ENCODE assay signal across 15 cellular contexts in the genomic region with DNA sequence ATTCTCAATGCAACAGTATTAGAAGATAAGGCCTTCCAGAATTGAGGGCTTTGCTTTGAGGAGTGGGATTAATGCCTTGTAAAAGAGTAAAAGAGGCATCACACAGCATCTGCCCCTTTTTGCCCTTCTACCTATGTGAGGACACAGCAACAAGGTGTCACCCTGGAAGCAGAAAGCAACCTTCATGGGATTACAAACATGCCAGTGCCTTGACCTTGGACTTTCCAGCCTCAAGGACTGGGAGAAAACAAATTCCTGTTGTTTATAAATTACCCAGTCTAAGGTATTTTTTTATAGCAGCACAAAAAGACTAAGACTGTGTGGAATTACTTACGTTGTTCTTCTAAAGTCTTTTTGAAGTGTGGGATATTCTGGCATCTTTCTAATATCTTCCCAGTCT.
DNase-seq lines count a peak whose midpoint lies in the region; ATAC-seq and TF ChIP-seq lines count a peak whose summit lies in the region.
"Had no signal": no experiment of that assay in that cellular context is flagged by ENCODE, and none has a peak within 500 bp of the region (broad histone marks: within the 10 kb centered on the region; RNA-seq: fewer than 3 reads in every experiment).

No MANE protein-coding gene starts in this region.

- intact Hi-C loops in left ventricle myocardium superior (cut with micrococcal nuclease) (no loop called here), Right ventricle myocardium superior (cut with DNase I) (no loop called here)

- H3K36me3 Mint-ChIP-seq in chondrocyte (ENCODE audit: low read depth) = peaks cover 9% of the 10 kb centered on the region

- peak; percentile 21 for ATAC-seq in left ventricle myocardium superior
- no peak for ATAC-seq in Right ventricle myocardium superior (ENCODE audit: poor library complexity)
- no peak for ATAC-seq in HG02678 (IDR thresholded peaks at IDR 0.05; ENCODE audit: unreplicated experiment)
- ATAC-seq: A549; CD8-positive, alpha-beta T cell had no signal

- no peak overlapping the region for H3K4me3 Mint-ChIP-seq in chondrocyte (ENCODE audit: unreplicated experiment)
- H3K4me3 Mint-ChIP-seq: CD14-positive monocyte; CD8-positive, alpha-beta T cell; HFFc6 had no signal

- H3K27ac Mint-ChIP-seq in chondrocyte (ENCODE audit: unreplicated experiment) = no peak overlapping the region
- H3K27ac Mint-ChIP-seq: CD8-positive, alpha-beta T cell; HFFc6 had no signal

- TF ChIP-seq CTCF in chondrocyte (IDR thresholded peaks at IDR 0.05) = no peak

- no peaks in the 10 kb centered on the region for H3K27me3 Mint-ChIP-seq in chondrocyte (ENCODE audit: low read depth)

- no peaks in the 10 kb centered on the region for H3K9me3 Mint-ChIP-seq in chondrocyte (ENCODE audit: low read depth)
- H3K9me3 Mint-ChIP-seq: CD14-positive monocyte; CD8-positive, alpha-beta T cell; HFFc6 had no signal

- peaks cover 3% of the 10 kb centered on the region for H3K4me1 Mint-ChIP-seq in chondrocyte (ENCODE audit: low read depth)
- H3K4me1 Mint-ChIP-seq: CD14-positive monocyte had no signal

- no peak for DNase-seq in left ventricle myocardium superior
- DNase-seq in Right ventricle myocardium superior = no peak
- DNase-seq in NCI-H524 (lab: John Stamatoyannopoulos, UW) = peak; percentile 21 to 67
- DNase-seq in astrocyte of the hippocampus (ENCODE audit: low read depth, low spot score) = peak; percentile 14
- DNase-seq in renal cortical epithelial cell (ENCODE audit: low read depth) = peak; percentile 26
- no peak for DNase-seq in chondrocyte (ENCODE audit: low spot score)
- DNase-seq: BE2C; Caco-2; CD8-positive, alpha-beta T cell; DND-41; GDM1 had no signal

Comparison
In these comparisons a context has a peak if more than half of its experiments do, and no peak if none do; other contexts are left out.
1. DNase-seq: peak in NCI-H524 (2 of 2), astrocyte of the hippocampus (single experiment) and renal cortical epithelial cell (single experiment); none in left ventricle myocardium superior (single experiment), Right ventricle myocardium superior (single experiment) and chondrocyte (single experiment).